Comparison of ENCODE assay signal across 35 cellular contexts in the genomic region with DNA sequence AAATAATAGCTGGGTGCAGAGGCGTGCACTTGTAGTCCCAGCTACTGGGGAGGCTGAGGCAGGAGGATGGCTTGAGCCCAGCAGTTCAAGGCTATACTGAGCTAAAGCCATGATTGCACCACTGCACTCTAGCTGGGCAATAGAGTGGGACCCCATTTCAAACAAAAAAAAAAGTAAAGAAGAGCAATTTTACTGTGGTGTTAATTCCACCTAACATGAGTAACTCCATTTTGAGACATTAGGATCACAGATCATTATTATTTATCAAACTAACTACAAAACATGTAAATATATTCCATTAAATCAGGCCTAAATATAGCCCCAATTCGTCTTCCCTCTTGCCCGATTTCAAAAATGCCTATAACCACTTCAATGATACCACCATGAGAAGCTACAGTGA.
"Had no signal": no experiment of that assay in that cellular context is flagged by ENCODE, and none has a peak within 500 bp of the region (broad histone marks: within the 10 kb centered on the region; RNA-seq: fewer than 3 reads in every experiment).

No MANE protein-coding gene starts in this region.

- H3K4me3 ChIP-seq: MG63 had no signal

- DNase-seq: Karpas-422, Kasumi-1, MG63, MM.1S, MV-4-11, NCI-H1048, NCI-H1092, NCI-H1092 treated with DMSO at 0.1 percent for 48 hours, NCI-H1105, NCI-H1105 treated with DMSO at 0.1 percent for 48 hours, NCI-H1417, NCI-H1417 treated with DMSO at 0.1 percent for 48 hours, NCI-H1436, NCI-H1436 treated with DMSO at 0.1 percent for 48 hours, NCI-H146, NCI-H1694, NCI-H1694 treated with DMSO at 0.1 percent for 48 hours, NCI-H187, NCI-H187 treated with DMSO at 0.1 percent for 48 hours, NCI-H1930, NCI-H2029, NCI-H2029 treated with DMSO at 0.1 percent for 48 hours, NCI-H2081, NCI-H2081 treated with DMSO at 0.1 percent for 48 hours, NCI-H2107, NCI-H2171, NCI-H2171 treated with DMSO at 0.1 percent for 48 hours, NCI-H2227 treated with DMSO at 0.1 percent for 48 hours, NCI-H226, NCI-H345, NCI-H446, NCI-H446 treated with DMSO at 0.1 percent for 48 hours, NCI-H510A, NCI-H510A treated with DMSO at 0.1 percent for 48 hours, NCI-H524 had no signal

- H3K9me3 ChIP-seq: MG63 had no signal

- H3K27me3 ChIP-seq: MG63 had no signal

- H3K36me3 ChIP-seq: MG63 had no signal
